22 cellular contexts compared by ENCODE assay signal in the genomic region with DNA sequence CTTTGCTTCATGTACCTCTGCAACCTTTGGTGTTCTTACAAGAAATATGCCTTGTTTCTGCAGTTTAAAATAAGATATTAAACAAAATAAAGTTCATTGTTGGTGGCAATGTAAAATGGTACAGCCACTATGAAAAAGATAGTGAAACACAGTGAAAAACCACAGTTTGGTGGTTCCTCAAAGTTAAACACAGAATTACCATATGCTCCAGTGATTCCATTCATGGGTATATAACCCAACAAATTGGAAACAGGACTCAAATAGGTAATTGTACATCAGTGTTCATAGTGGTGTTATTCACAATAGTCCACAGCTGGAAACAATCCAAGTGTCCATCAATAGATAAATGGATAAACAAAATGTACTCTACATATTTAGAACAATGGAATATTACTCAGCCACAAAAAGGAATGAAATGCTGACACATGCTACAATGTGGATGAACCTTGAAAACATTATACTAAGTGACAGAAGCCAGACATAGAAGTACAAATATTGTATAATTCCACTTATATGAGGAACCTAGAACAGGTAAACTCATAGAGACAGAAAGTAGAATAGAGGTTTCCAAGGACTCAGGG. TPM values are rescaled to one million over a fixed set of nuclear protein-coding genes. Genes with fewer than 3 reads are reported as not detected.
DNase-seq lines count a peak whose midpoint lies in the region; ATAC-seq and TF ChIP-seq lines count a peak whose summit lies in the region.
"Had no signal": no experiment of that assay in that cellular context is flagged by ENCODE, and none has a peak within 500 bp of the region (broad histone marks: within the 10 kb centered on the region; RNA-seq: fewer than 3 reads in every experiment).

No MANE protein-coding gene starts in this region.

- H3K18ac ChIP-seq in neuronal stem cell (ENCODE audit: low read length), result no peak overlapping the region

- CTCF ChIA-PET in A673 (lab: Charles Lee), result no interaction called here
- CTCF ChIA-PET in HCT116 (lab: Charles Lee), result interaction anchor here (1.1 kb wide), 1 partner anchor 94 kb away, joined by 3 read pairs; no protein-coding TSS in a partner anchor

- H3K14ac ChIP-seq in neuronal stem cell (ENCODE audit: low read length), result no peak overlapping the region

- H4K91ac ChIP-seq in neuronal stem cell (ENCODE audit: low read depth, low read length, poor library complexity), result no peak overlapping the region

- RAD21 ChIA-PET in HCT116 (lab: Charles Lee; ENCODE audit: low non-redundant PET in 1 of 2, low total read pairs in 2 of 2, uncharacterized antibody in 2 of 2, unreplicated experiment in 2 of 2), result no interaction called here

- H3K4me2 ChIP-seq in HCT116 (ENCODE audit: low read length) (0 out of 2 replicates have a peak overlapping the region, but pooled peaks have one; percentile 3), neuronal stem cell (ENCODE audit: insufficient read depth, low read length, poor library complexity, severe bottlenecking) (no peak overlapping the region)

- no peak overlapping the region for H4K8ac ChIP-seq in neuronal stem cell (ENCODE audit: low read depth, low read length)

- no peak for TF ChIP-seq CTCF in A673 (conservative IDR thresholded peaks at IDR 0.05; ENCODE audit: low read depth, low read length)
- TF ChIP-seq CTCF in HCT116 (IDR thresholded peaks at IDR 0.05 in 2 of 3, conservative IDR thresholded peaks at IDR 0.05 in 1 of 3; ENCODE audit: borderline replicate concordance in 1 of 3, insufficient read depth in 1 of 3, low read depth in 2 of 3, low read length in 2 of 3), result no peak
- TF ChIP-seq CTCF in dorsolateral prefrontal cortex (IDR thresholded peaks at IDR 0.05 in 54 of 56, conservative IDR thresholded peaks at IDR 0.05 in 2 of 56; ENCODE audit: low read depth in 1 of 56, partially characterized antibody in 56 of 56), result no peak
- no peak for TF ChIP-seq CTCF in neutrophil (IDR thresholded peaks at IDR 0.05)
- TF ChIP-seq CTCF in ovary (IDR thresholded peaks at IDR 0.05), result no peak

- H3K9me3 ChIP-seq in A673 (ENCODE audit: low read depth, low read length, poor library complexity, severe bottlenecking) (no peaks in the 10 kb centered on the region), HCT116 (ENCODE audit: control insufficient read depth in 1 of 2, insufficient read depth in 1 of 2, low read depth in 1 of 2, low read length in 2 of 2) (no peaks in the 10 kb centered on the region), neutrophil (no peaks in the 10 kb centered on the region), neuronal stem cell (replicated peaks in 1 of 2; ENCODE audit: control insufficient read depth in 2 of 2, insufficient read depth in 1 of 2, low read depth in 1 of 2, low read length in 2 of 2) (no peaks in the 10 kb centered on the region), ovary (no peaks in the 10 kb centered on the region)
- H3K9me3 ChIP-seq: Peyer's patch had no signal

- H3K9ac ChIP-seq in HCT116 (ENCODE audit: low read length) (no peak overlapping the region), neuronal stem cell (ENCODE audit: low read depth, low read length, poor library complexity) (no peak overlapping the region)

- H3K4ac ChIP-seq in neuronal stem cell (ENCODE audit: low read length), result no peak overlapping the region

- TF ChIP-seq POLR2A in HCT116 (IDR thresholded peaks at IDR 0.05; ENCODE audit: borderline replicate concordance, extremely low read depth, insufficient read depth, insufficient read length), result no peak
- TF ChIP-seq POLR2A in ovary (IDR thresholded peaks at IDR 0.05), result no peak

- H2AFZ ChIP-seq in HCT116 (ENCODE audit: low read depth, low read length, poor library complexity, severe bottlenecking) (no peak overlapping the region), neuronal stem cell (ENCODE audit: low read length) (no peak overlapping the region)

- intact Hi-C loops in A673 (cut with micrococcal nuclease; ENCODE audit: unreplicated experiment) (no loop called here), HCT116 (cut with micrococcal nuclease) (no loop called here), dorsolateral prefrontal cortex (cut with DNase I) (no loop called here), ovary (cut with DNase I) (no loop called here)

- H3K27me3 ChIP-seq in A673 (replicated peaks; ENCODE audit: insufficient read depth, low read depth, low read length, poor library complexity), result no peaks in the 10 kb centered on the region
- no peaks in the 10 kb centered on the region for H3K27me3 ChIP-seq in HCT116 (ENCODE audit: insufficient read depth, low read length)
- H3K27me3 ChIP-seq in dorsolateral prefrontal cortex, result no peaks in the 10 kb centered on the region
- H3K27me3 ChIP-seq in neutrophil, result no peaks in the 10 kb centered on the region
- no peaks in the 10 kb centered on the region for H3K27me3 ChIP-seq in neuronal stem cell (ENCODE audit: control insufficient read depth in 3 of 3, insufficient read depth in 3 of 3, low read depth in 1 of 3, low read length in 3 of 3)
- H3K27me3 ChIP-seq in ovary, result no peaks in the 10 kb centered on the region
- H3K27me3 ChIP-seq: Peyer's patch had no signal

- H3K9me2 ChIP-seq in HCT116 (ENCODE audit: insufficient read depth), result no peaks in the 10 kb centered on the region

- ATAC-seq in HCT116 (no peak), GM18867 (IDR thresholded peaks at IDR 0.05; ENCODE audit: unreplicated experiment) (no peak)
- ATAC-seq: activated CD4-positive, CD25-positive, alpha-beta regulatory T cell treated with anti-CD3 and anti-CD28 coated beads, Interleukin-2, amount 50 U/mL, for 24 hours; activated naive CD4-positive, alpha-beta T cell treated with anti-CD3 and anti-CD28 coated beads, Interleukin-2, amount 50 U/mL, for 72 hours; left ventricle myocardium superior; naive thymus-derived CD4-positive, alpha-beta T cell had no signal

- H2BK15ac ChIP-seq in neuronal stem cell (ENCODE audit: low read length), result no peak overlapping the region

- no peak overlapping the region for H3K23ac ChIP-seq in neuronal stem cell (ENCODE audit: low read depth, low read length, poor library complexity)

- H2AK5ac ChIP-seq in neuronal stem cell (ENCODE audit: low read depth, low read length), result no peak overlapping the region

- no peaks in the 10 kb centered on the region for H3K79me1 ChIP-seq in neuronal stem cell (ENCODE audit: low read depth, low read length)

- no peak overlapping the region for H2BK12ac ChIP-seq in neuronal stem cell (ENCODE audit: low read length)

- TF ChIP-seq RAD21 in HCT116 (IDR thresholded peaks at IDR 0.05; ENCODE audit: low read depth), result no peak

- TF ChIP-seq EP300 in ovary (IDR thresholded peaks at IDR 0.05), result no peak

- peak overlapping the region; percentile 30 for H3K27ac ChIP-seq in A673 (ENCODE audit: low read depth, low read length, poor library complexity, severe bottlenecking)
- H3K27ac ChIP-seq in HCT116 (ENCODE audit: low read depth, low read length), result no peak overlapping the region
- peak overlapping the region in 58 of 59 donors; percentile 25 to 100 (median 96) for H3K27ac ChIP-seq in dorsolateral prefrontal cortex
- H3K27ac ChIP-seq in neutrophil, result peak overlapping the region; percentile 95
- H3K27ac ChIP-seq in neuronal stem cell (replicated peaks; ENCODE audit: low read length), result no peak overlapping the region
- H3K27ac ChIP-seq in ovary, result no peak overlapping the region

- DNase-seq in A673 (ENCODE audit: low spot score) (no peak), HCT116 (ENCODE audit: low read depth, low spot score) (no peak), dorsolateral prefrontal cortex (no peak), neuronal stem cell (ENCODE audit: low spot score) (no peak), NAMALWA (ENCODE audit: low spot score) (no peak), ovary (no peak)
- DNase-seq: activated CD8-positive, alpha-beta memory T cell treated with anti-CD3 and anti-CD28 coated beads for 24 hours; CD8-positive, alpha-beta memory T cell; EL; HCEC 1CT; naive thymus-derived CD4-positive, alpha-beta T cell; NCI-H1092; NCI-H2107; NCI-H774; Peyer's patch; T-helper 9 cell; trophoblast cell had no signal

- H2BK5ac ChIP-seq in neuronal stem cell (ENCODE audit: low read length), result no peak overlapping the region

- no peak overlapping the region for H3K4me3 ChIP-seq in A673 (ENCODE audit: low read depth, low read length, poor library complexity, severe bottlenecking)
- H3K4me3 ChIP-seq in HCT116 (replicated peaks in 1 of 2; ENCODE audit: low read depth in 1 of 2, low read length in 2 of 2), result no peak overlapping the region
- H3K4me3 ChIP-seq in dorsolateral prefrontal cortex, result no peak overlapping the region
- no peak overlapping the region for H3K4me3 ChIP-seq in neutrophil (ENCODE audit: low read depth in 1 of 2, low read length in 1 of 2)
- no peak overlapping the region for H3K4me3 ChIP-seq in neuronal stem cell (ENCODE audit: low read length in 2 of 2)
- no peak overlapping the region for H3K4me3 ChIP-seq in ovary
- H3K4me3 ChIP-seq: Peyer's patch had no signal

- BruUV-seq in A673 (replicated peaks; lab: Mats Ljungman, UMichigan), result no TSS peak
- BruUV-seq in HCT116 (replicated peaks; lab: Mats Ljungman, UMichigan), result no TSS peak

- H3K36me3 ChIP-seq in A673 (ENCODE audit: insufficient read depth, low read length, poor library complexity, severe bottlenecking), result no peaks in the 10 kb centered on the region
- peaks cover 0 to 4% of the 10 kb centered on the region in 2 experiments; a peak in 1 of 4 replicates for H3K36me3 ChIP-seq in HCT116 (ENCODE audit: control insufficient read depth in 1 of 2, insufficient read depth in 2 of 2, low read length in 2 of 2)
- H3K36me3 ChIP-seq in neutrophil, result no peaks in the 10 kb centered on the region
- peaks cover 2 to 11% of the 10 kb centered on the region in 2 donors for H3K36me3 ChIP-seq in neuronal stem cell (replicated peaks in 1 of 2; ENCODE audit: control insufficient read depth in 2 of 2, insufficient read depth in 2 of 2, low read length in 2 of 2)
- H3K36me3 ChIP-seq in ovary, result no peaks in the 10 kb centered on the region
- H3K36me3 ChIP-seq: Peyer's patch had no signal

- peaks cover 58% of the 10 kb centered on the region for H3K79me2 ChIP-seq in HCT116 (ENCODE audit: insufficient read depth, low read length)

- no peak overlapping the region for H2BK120ac ChIP-seq in neuronal stem cell (ENCODE audit: low read depth, low read length)

- POLR2A ChIA-PET in A673 (lab: Charles Lee; ENCODE audit: low non-redundant PET), result no interaction called here
- POLR2A ChIA-PET in HCT116 (lab: Charles Lee), result interaction anchor here (1.2 kb wide), 1 partner anchor 41 kb away, joined by 3 read pairs; no protein-coding TSS in a partner anchor

- peaks cover 28% of the 10 kb centered on the region for H3K4me1 ChIP-seq in A673 (ENCODE audit: insufficient read depth, low read length, poor library complexity, severe bottlenecking)
- peaks cover 63 to 94% of the 10 kb centered on the region in 2 experiments for H3K4me1 ChIP-seq in HCT116 (ENCODE audit: control insufficient read depth in 1 of 2, insufficient read depth in 2 of 2, low read length in 2 of 2)
- H3K4me1 ChIP-seq in neutrophil (ENCODE audit: control insufficient read depth in 1 of 2, insufficient read depth in 1 of 2, low read depth in 1 of 2, low read length in 1 of 2), result peaks cover 58 to 64% of the 10 kb centered on the region in 2 experiments
- H3K4me1 ChIP-seq in neuronal stem cell (ENCODE audit: control insufficient read depth in 2 of 2, insufficient read depth in 1 of 2, low read depth in 1 of 2, low read length in 2 of 2), result peaks cover 32 to 50% of the 10 kb centered on the region in 2 donors
- no peaks in the 10 kb centered on the region for H3K4me1 ChIP-seq in ovary (ENCODE audit: insufficient read depth)

- H4K20me1 ChIP-seq in HCT116 (ENCODE audit: insufficient read depth), result no peaks in the 10 kb centered on the region

RNA-seq across cellular contexts. Expression of gene CUEDC1, which starts 49.2 kb away (rescaled TPM):
- total RNA-seq in A673 (2021) (53.5 and 55.6 TPM in 2 replicates), HCT116 (2021; ENCODE audit: unreplicated experiment) (60.2 TPM), dorsolateral prefrontal cortex (100 to 1,000 TPM in 1 of 120 experiments, 10 to 100 TPM in 119; 17.3 to 105 (median 33.6) TPM), ovary (10 to 100 TPM in 6 of 7 donors, 1 to 10 TPM in 1; 6.7 to 30.2 (median 22.9) TPM)
- 54.1 and 58.2 TPM in 2 replicates for polyA plus RNA-seq in HCT116 (2012)
- polyA plus RNA-seq in neuronal stem cell (2013, experiment 1 of 2), result 23.4 TPM
- polyA plus RNA-seq in neuronal stem cell (2013, experiment 2 of 2), result 22.7 TPM
- polyA plus RNA-seq in ovary, result 10 to 100 TPM; 14.2 to 18.6 TPM
- polyA plus RNA-seq: CD8-positive, alpha-beta memory T cell; naive thymus-derived CD4-positive, alpha-beta T cell had no signal

RNA-seq across cellular contexts. Expression of gene MRPS23, which starts 56.1 kb away (rescaled TPM):
- 94.2 and 100 TPM in 2 replicates for total RNA-seq in A673 (2021)
- 109 TPM for total RNA-seq in HCT116 (2021; ENCODE audit: unreplicated experiment)
- polyA plus RNA-seq in HCT116 (2012), result 69.5 and 101 TPM in 2 replicates
- total RNA-seq in dorsolateral prefrontal cortex, result 10 to 100 TPM; 32.8 to 72.7 (median 51.3) TPM
- polyA plus RNA-seq in neuronal stem cell (2013, experiment 1 of 2), result 21.6 TPM
- 19.9 TPM for polyA plus RNA-seq in neuronal stem cell (2013, experiment 2 of 2)
- 10 to 100 TPM; 12.2 to 37.9 (median 31.2) TPM for total RNA-seq in ovary
- 10 to 100 TPM; 23.4 to 26.2 TPM for polyA plus RNA-seq in ovary

Comparison
In these comparisons a context has a peak if more than half of its experiments do, and no peak if none do; other contexts are left out.
1. H3K27ac ChIP-seq: peak in A673 (single experiment), dorsolateral prefrontal cortex (58 of 59) and neutrophil (single experiment); none in HCT116 (single experiment), neuronal stem cell (single experiment) and ovary (0 of 2).